8 cellular contexts compared by ENCODE assay signal in the genomic region with DNA sequence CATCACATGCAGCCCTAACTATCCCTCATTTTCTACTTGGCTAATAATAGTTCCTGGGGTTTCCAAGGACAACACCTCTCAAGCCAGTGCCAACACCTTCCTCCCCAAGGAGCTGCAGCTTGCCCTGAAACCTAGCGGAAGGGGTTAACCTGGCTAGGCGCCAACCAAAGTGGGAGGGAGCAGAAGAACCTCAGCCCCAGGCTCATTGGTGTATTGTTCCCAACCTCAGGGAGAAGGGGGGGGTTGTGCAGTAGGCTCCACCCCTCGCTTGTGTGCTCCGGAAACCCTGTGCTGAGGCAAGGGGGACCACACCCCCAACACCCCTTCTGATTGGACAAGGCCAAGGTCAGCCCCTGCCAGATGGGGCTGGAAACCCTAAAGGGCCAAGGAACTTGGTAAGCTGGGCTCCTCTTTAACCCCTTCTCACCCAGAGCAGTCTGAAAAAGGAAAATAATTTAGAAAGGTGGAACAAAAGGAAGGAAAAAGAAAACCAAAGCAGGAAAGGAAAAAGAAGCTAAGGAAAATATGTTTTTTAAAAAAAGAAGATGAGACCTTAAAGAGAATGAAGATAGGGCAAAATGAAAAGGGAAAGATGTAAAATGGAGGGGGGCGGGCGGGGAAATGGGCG. TPM values are rescaled to one million over a fixed set of nuclear protein-coding genes. Genes with fewer than 3 reads are reported as not detected.
DNase-seq lines count a peak whose midpoint lies in the region; ATAC-seq and TF ChIP-seq lines count a peak whose summit lies in the region.

No MANE protein-coding gene starts in this region.

- POLR2A ChIA-PET in AG04449 (lab: Yijun Ruan, JAX), result interaction anchor here (0.6 to 2.9 kb wide), 4 partner anchors 7 to 66 kb away, joined by 3 to 33 read pairs (median 4); a partner anchor contains a TSS

- H3K9ac ChIP-seq in colonic mucosa (ENCODE audit: low read depth in 2 of 2, low read length in 2 of 2), result peak overlapping the region in 1 of 2 donors; percentile 97

- peaks cover 5% of the 10 kb centered on the region for H3K4me1 ChIP-seq in colonic mucosa

- peak; percentile 87 for DNase-seq in AG04449 (ENCODE audit: low read depth, low spot score)
- peak; percentile 64 for DNase-seq in NCI-H524 treated with DMSO at 0.1 percent for 48 hours (lab: John Stamatoyannopoulos, UW)
- DNase-seq in activated CD4-positive, alpha-beta T cell treated with anti-CD3 and anti-CD28 coated beads for 48 hours, result peak; percentile 98
- DNase-seq in colonic mucosa, result peak; percentile 94
- peak; percentile 79 for DNase-seq in left lobe of liver (ENCODE audit: low spot score)
- peak; percentile 93 to 96 for DNase-seq in stimulated activated CD4-positive, alpha-beta T cell treated with anti-CD3 and anti-CD28 coated beads, Interleukin-2, amount 100 ng/mL, for 24 hours

- TF ChIP-seq CTCF in AG04449 (IDR thresholded peaks at IDR 0.05; ENCODE audit: insufficient read depth, low read length, missing control alignments) (no peak), colonic mucosa (IDR thresholded peaks at IDR 0.05) (no peak)

- CTCF ChIA-PET in AG04449 (lab: Yijun Ruan, JAX), result interaction anchor here (0.7 to 6.5 kb wide), 7 partner anchors 9 to 205 kb away, joined by 3 to 59 read pairs (median 4); a partner anchor contains a TSS

- no peaks in the 10 kb centered on the region for H3K9me3 ChIP-seq in colonic mucosa

- intact Hi-C loops in colonic mucosa (cut with DNase I), result loop anchor here (10.0 kb wide), 1 partner anchor 96 kb away; no protein-coding TSS in a partner anchor

- H3K27ac ChIP-seq in colonic mucosa, result peak overlapping the region; percentile 17

- H3K27me3 ChIP-seq in colonic mucosa, result no peaks in the 10 kb centered on the region

- peak overlapping the region; percentile 82 for H3K4me3 ChIP-seq in AG04449 (ENCODE audit: low read depth, low read length)
- H3K4me3 ChIP-seq in colonic mucosa, result no peak overlapping the region

- H3K36me3 ChIP-seq in colonic mucosa, result peaks cover 6% of the 10 kb centered on the region

- ATAC-seq in GM18909 (IDR thresholded peaks at IDR 0.05; ENCODE audit: poor library complexity, unreplicated experiment), result peak; percentile 50
- ATAC-seq in HG03342 (IDR thresholded peaks at IDR 0.05; ENCODE audit: unreplicated experiment), result peak; percentile 46
- peak; percentile 14 for ATAC-seq in left lobe of liver

RNA-seq across cellular contexts. Expression of a gene that starts 2.5 kb away (rescaled TPM):
- total RNA-seq in colonic mucosa (100 to 1,000 TPM in 1 of 2 donors, 10 to 100 TPM in 1; 91.0 to 133 TPM), left lobe of liver (24.4 TPM)

RNA-seq across cellular contexts. Expression of a gene that starts 7.9 kb away (rescaled TPM):
- total RNA-seq in colonic mucosa (10 to 100 TPM; 11.1 to 26.2 TPM), left lobe of liver (32.6 TPM)

RNA-seq across cellular contexts. Expression of a gene that starts 13.4 kb away (rescaled TPM):
- total RNA-seq in colonic mucosa (10 to 100 TPM; 37.5 to 58.7 TPM), left lobe of liver (29.9 TPM)

RNA-seq across cellular contexts. Expression of a gene that starts 13.9 kb away (rescaled TPM):
- total RNA-seq in colonic mucosa (1 to 10 TPM; 3.2 to 3.6 TPM), left lobe of liver (1.1 TPM)

RNA-seq across cellular contexts. Expression of a gene that starts 22.6 kb away (rescaled TPM):
- total RNA-seq in colonic mucosa, result 10 to 100 TPM; 21.8 to 37.7 TPM
- 16.8 TPM for total RNA-seq in left lobe of liver
